In genomic region chr5:150781706-150782614, GRCh38 we compare ENCODE assay signal across 9 cellular contexts. TPM values are rescaled to one million over a fixed set of nuclear protein-coding genes. Genes with fewer than 3 reads are reported as not detected.
DNase-seq lines count a peak whose midpoint lies in the region; ATAC-seq and TF ChIP-seq lines count a peak whose summit lies in the region.
"Had no signal": no experiment of that assay in that cellular context is flagged by ENCODE, and none has a peak within 500 bp of the region (broad histone marks: within the 10 kb centered on the region; RNA-seq: fewer than 3 reads in every experiment).

No MANE protein-coding gene starts in this region.

- H3K4me1 ChIP-seq in Panc1 (ENCODE audit: control insufficient read depth, insufficient read depth, low read length) (peaks cover 63% of the 10 kb centered on the region), osteoblast (ENCODE audit: insufficient read depth, low read length) (peaks cover 75% of the 10 kb centered on the region)

- no peaks in the 10 kb centered on the region for H3K27me3 ChIP-seq in Panc1 (ENCODE audit: control insufficient read depth, insufficient read depth, low read length)
- H3K27me3 ChIP-seq in osteoblast (ENCODE audit: insufficient read depth, low read length) = no peaks in the 10 kb centered on the region

- no peaks in the 10 kb centered on the region for H3K27me3 Mint-ChIP-seq in CD14-positive monocyte (ENCODE audit: low read depth in 3 of 3)

- peaks cover 81% of the 10 kb centered on the region for H3K79me2 ChIP-seq in osteoblast (ENCODE audit: insufficient read depth, low read length)

- H2AFZ ChIP-seq in osteoblast (ENCODE audit: low read length) = no peak overlapping the region

- H3K9me3 ChIP-seq in Panc1 (ENCODE audit: control insufficient read depth, insufficient read depth, low read depth, low read length) (no peaks in the 10 kb centered on the region), osteoblast (ENCODE audit: low read depth, low read length) (no peaks in the 10 kb centered on the region)

- in situ Hi-C loops in Panc1 (cut with HindIII; ENCODE audit: low pct_unique_long_range_greater_than_20kb, low sequenced_read_pairs) = no loop called here

- H3K4me2 ChIP-seq in osteoblast (ENCODE audit: insufficient read depth, low read length) = peak overlapping the region; percentile 93

- peaks cover 77% of the 10 kb centered on the region for H3K4me1 Mint-ChIP-seq in CD14-positive monocyte

- peaks cover 0 to 3% (median 0%) of the 10 kb centered on the region in 7 donors for H3K9me3 Mint-ChIP-seq in CD14-positive monocyte

- H3K4me3 ChIP-seq in Panc1 (ENCODE audit: low read depth in 2 of 2, low read length in 2 of 2) (peak overlapping the region; percentile 41 to 87), osteoblast (ENCODE audit: insufficient read depth, low read length) (peak overlapping the region; percentile 86)

- TF ChIP-seq CTCF in CD14-positive monocyte (IDR thresholded peaks at IDR 0.05) (no peak), Panc1 (IDR thresholded peaks at IDR 0.05) (no peak), osteoblast (IDR thresholded peaks at IDR 0.05; ENCODE audit: extremely low read depth, low read depth, low read length) (no peak)

- H3K27ac Mint-ChIP-seq in CD14-positive monocyte = peak overlapping the region; percentile 77 to 99 (median 88)

- POLR2A ChIA-PET in Panc1 (lab: Charles Lee) = interaction anchor here (0.7 to 0.9 kb wide), 2 partner anchors 55 to 159 kb away, joined by 3 read pairs; no protein-coding TSS in a partner anchor

- CTCF ChIA-PET in Panc1 (lab: Charles Lee) = no interaction called here

- DNase-seq in CD14-positive monocyte (ENCODE audit: low spot score) = no peak
- DNase-seq in Panc1 (ENCODE audit: low read depth, low spot score) = no peak
- peak; percentile 83 for DNase-seq in epithelial cell of prostate (ENCODE audit: low read depth, low spot score)
- peak; percentile 89 for DNase-seq in osteoblast (ENCODE audit: insufficient read length, low spot score, missing footprints)
- no peak for DNase-seq in SIG-M5 treated with dmso at 0.1 percent for 504 hours (lab: John Stamatoyannopoulos, UW; ENCODE audit: unreplicated experiment)
- DNase-seq: activated CD8-positive, alpha-beta memory T cell treated with anti-CD3 and anti-CD28 coated beads for 24 hours had no signal

- H3K27ac ChIP-seq in Panc1 (ENCODE audit: low read length) = peak overlapping the region; percentile 86
- peak overlapping the region; percentile 92 for H3K27ac ChIP-seq in epithelial cell of prostate
- H3K27ac ChIP-seq in osteoblast (ENCODE audit: low read depth, low read length) = peak overlapping the region; percentile 87

- peak overlapping the region; percentile 2 to 60 for H3K4me3 Mint-ChIP-seq in CD14-positive monocyte

- peak; percentile 47 for ATAC-seq in Panc1
- ATAC-seq in GM19467 (IDR thresholded peaks at IDR 0.05; ENCODE audit: unreplicated experiment) = no peak
- no peak for ATAC-seq in GM19452 (IDR thresholded peaks at IDR 0.05; ENCODE audit: unreplicated experiment)
- ATAC-seq in GM18858 (IDR thresholded peaks at IDR 0.05; ENCODE audit: unreplicated experiment) = no peak

- intact Hi-C loops in CD14-positive monocyte (cut with micrococcal nuclease) (loop anchor here in 1 of 2 donors (5.0 kb wide), 3 partner anchors 45 to 305 kb away; partner anchors contain the start of gene RBM22), Panc1 (cut with micrococcal nuclease; ENCODE audit: unreplicated experiment) (no loop called here)

- H3K36me3 ChIP-seq in Panc1 (ENCODE audit: control insufficient read depth, insufficient read depth, low read length) (peaks cover 2% of the 10 kb centered on the region; the same call in 1 of the 2 replicates), osteoblast (ENCODE audit: insufficient read depth, low read length) (peaks cover 11% of the 10 kb centered on the region)

- peaks cover 17 to 22% of the 10 kb centered on the region in 2 donors for H3K36me3 Mint-ChIP-seq in CD14-positive monocyte

- H4K20me1 ChIP-seq in osteoblast (ENCODE audit: insufficient read depth, low read length) = no peaks in the 10 kb centered on the region

- BruUV-seq in Panc1 (replicated peaks; lab: Mats Ljungman, UMichigan) = no TSS peak

RNA-seq across cellular contexts. Expression of gene SMIM3, which starts 3.4 kb away (rescaled TPM):
- polyA plus RNA-seq in CD14-positive monocyte = 10 to 100 TPM; 45.4 to 52.2 TPM
- total RNA-seq in Panc1 (2021; ENCODE audit: unreplicated experiment) (55.2 TPM), osteoblast (46.3 and 51.9 TPM in 2 replicates)
- 75.0 TPM for polyA plus RNA-seq in Panc1 (2012; ENCODE audit: insufficient read length)

RNA-seq across cellular contexts. Expression of gene DCTN4, which starts 23.1 kb away (rescaled TPM):
- 10 to 100 TPM; 14.6 to 16.3 TPM for polyA plus RNA-seq in CD14-positive monocyte
- total RNA-seq in Panc1 (2021; ENCODE audit: unreplicated experiment) = 66.8 TPM
- 33.5 TPM for polyA plus RNA-seq in Panc1 (2012; ENCODE audit: insufficient read length)
- 66.2 and 68.1 TPM in 2 replicates for total RNA-seq in osteoblast

Comparison
In these comparisons a context has a peak if more than half of its experiments do, and no peak if none do; other contexts are left out.
1. DNase-seq: peak in epithelial cell of prostate (single experiment) and osteoblast (single experiment); none in CD14-positive monocyte (single experiment), Panc1 (single experiment) and SIG-M5 treated with dmso at 0.1 percent for 504 hours (single experiment).
2. Peak in every context shown above with its lines, with median percentiles within 50 percentile points of each other: H3K27ac ChIP-seq.